In the genomic region with DNA sequence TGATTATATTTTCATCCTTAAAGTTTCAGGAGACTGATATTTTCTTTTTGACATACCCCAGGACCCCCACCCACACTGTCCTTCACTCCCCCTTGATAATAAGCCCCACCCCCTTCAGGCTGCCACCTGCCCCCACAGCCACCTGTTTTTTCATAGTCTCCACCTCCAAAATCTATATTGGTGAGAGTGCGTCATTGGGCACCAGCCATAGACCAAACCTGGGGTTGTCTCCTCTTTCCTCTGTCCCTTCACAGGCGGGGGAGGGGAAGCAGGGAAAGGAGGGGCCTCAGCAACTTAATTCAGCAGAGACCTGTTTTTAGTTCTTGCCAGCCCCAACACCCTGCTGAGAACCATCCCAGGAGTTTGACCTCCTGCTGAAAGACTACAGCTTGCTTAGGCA, we compare ENCODE assay signal across 1 cellular context.
TF ChIP-seq lines count a peak whose summit lies in the region.

No MANE protein-coding gene starts in this region.

TF ChIP-seq in GM23338, 12 proteins besides CTCF, POLR2A, EP300 and RAD21 (continued from another document):
- TF ChIP-seq, protein P1, sequence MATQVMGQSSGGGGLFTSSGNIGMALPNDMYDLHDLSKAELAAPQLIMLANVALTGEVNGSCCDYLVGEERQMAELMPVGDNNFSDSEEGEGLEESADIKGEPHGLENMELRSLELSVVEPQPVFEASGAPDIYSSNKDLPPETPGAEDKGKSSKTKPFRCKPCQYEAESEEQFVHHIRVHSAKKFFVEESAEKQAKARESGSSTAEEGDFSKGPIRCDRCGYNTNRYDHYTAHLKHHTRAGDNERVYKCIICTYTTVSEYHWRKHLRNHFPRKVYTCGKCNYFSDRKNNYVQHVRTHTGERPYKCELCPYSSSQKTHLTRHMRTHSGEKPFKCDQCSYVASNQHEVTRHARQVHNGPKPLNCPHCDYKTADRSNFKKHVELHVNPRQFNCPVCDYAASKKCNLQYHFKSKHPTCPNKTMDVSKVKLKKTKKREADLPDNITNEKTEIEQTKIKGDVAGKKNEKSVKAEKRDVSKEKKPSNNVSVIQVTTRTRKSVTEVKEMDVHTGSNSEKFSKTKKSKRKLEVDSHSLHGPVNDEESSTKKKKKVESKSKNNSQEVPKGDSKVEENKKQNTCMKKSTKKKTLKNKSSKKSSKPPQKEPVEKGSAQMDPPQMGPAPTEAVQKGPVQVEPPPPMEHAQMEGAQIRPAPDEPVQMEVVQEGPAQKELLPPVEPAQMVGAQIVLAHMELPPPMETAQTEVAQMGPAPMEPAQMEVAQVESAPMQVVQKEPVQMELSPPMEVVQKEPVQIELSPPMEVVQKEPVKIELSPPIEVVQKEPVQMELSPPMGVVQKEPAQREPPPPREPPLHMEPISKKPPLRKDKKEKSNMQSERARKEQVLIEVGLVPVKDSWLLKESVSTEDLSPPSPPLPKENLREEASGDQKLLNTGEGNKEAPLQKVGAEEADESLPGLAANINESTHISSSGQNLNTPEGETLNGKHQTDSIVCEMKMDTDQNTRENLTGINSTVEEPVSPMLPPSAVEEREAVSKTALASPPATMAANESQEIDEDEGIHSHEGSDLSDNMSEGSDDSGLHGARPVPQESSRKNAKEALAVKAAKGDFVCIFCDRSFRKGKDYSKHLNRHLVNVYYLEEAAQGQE (IDR thresholded peaks at IDR 0.05; ENCODE audit: unreplicated experiment) = no peak
- no peak for TF ChIP-seq EZH2phosphoT487 (IDR thresholded peaks at IDR 0.05; ENCODE audit: unreplicated experiment)
- no peak for TF ChIP-seq STAT1 (IDR thresholded peaks at IDR 0.05; ENCODE audit: unreplicated experiment)
- TF ChIP-seq EZH2 (IDR thresholded peaks at IDR 0.05; ENCODE audit: low read depth, unreplicated experiment) = no peak
TF ChIP-seq in GM23338: peak in this region for 0.
